ENCODE assay signal across 1 cellular context in genomic region chr15:58331562-58331902, GRCh38.
TF ChIP-seq lines count a peak whose summit lies in the region.

No MANE protein-coding gene starts in this region.

TF ChIP-seq in SK-N-SH, 30 proteins besides CTCF, POLR2A, EP300 and RAD21 (continued from another document):
- TF ChIP-seq REST (IDR thresholded peaks at IDR 0.05; ENCODE audit: low read depth, low read length), result no peak
- no peak for TF ChIP-seq POLR2AphosphoS5 (IDR thresholded peaks at IDR 0.05; ENCODE audit: low read depth, low read length)
- TF ChIP-seq MXI1 (IDR thresholded peaks at IDR 0.05; ENCODE audit: low read depth, low read length), result no peak
- TF ChIP-seq MAX (IDR thresholded peaks at IDR 0.05; ENCODE audit: low read depth), result no peak
